In genomic region chr15:31840849-31841476, GRCh38 we compare ENCODE assay signal across 24 cellular contexts. TPM values are rescaled to one million over a fixed set of nuclear protein-coding genes. Genes with fewer than 3 reads are reported as not detected.
DNase-seq lines count a peak whose midpoint lies in the region; ATAC-seq and TF ChIP-seq lines count a peak whose summit lies in the region.
"Had no signal": no experiment of that assay in that cellular context is flagged by ENCODE, and none has a peak within 500 bp of the region (broad histone marks: within the 10 kb centered on the region; RNA-seq: fewer than 3 reads in every experiment).

No MANE protein-coding gene starts in this region.

- intact Hi-C loops in left ventricle myocardium superior (cut with micrococcal nuclease): no loop called here

- H3K27me3 ChIP-seq in HAP-1 (ENCODE audit: low read depth): no peaks in the 10 kb centered on the region

- no peaks in the 10 kb centered on the region for H3K9me3 ChIP-seq in HAP-1

- H3K4me3 ChIP-seq in LNCaP clone FGC (ENCODE audit: low read depth, low read length) (no peak overlapping the region), HAP-1 (no peak overlapping the region)

- peak; percentile 98 for ATAC-seq in left ventricle myocardium superior
- ATAC-seq: activated CD4-positive, CD25-positive, alpha-beta regulatory T cell treated with anti-CD3 and anti-CD28 coated beads, Interleukin-2, amount 50 U/mL, for 24 hours; left colon; naive thymus-derived CD4-positive, alpha-beta T cell had no signal

- in situ Hi-C loops in HAP-1 (cut with MboI; ENCODE audit: low sequenced_read_pairs): no loop called here
- in situ Hi-C loops in KBM-7 (cut with MboI; ENCODE audit: low pct_unique_long_range_greater_than_20kb, low sequenced_read_pairs): no loop called here

- no peaks in the 10 kb centered on the region for H3K4me1 ChIP-seq in HAP-1

- TF ChIP-seq CTCF in LNCaP clone FGC (IDR thresholded peaks at IDR 0.05; ENCODE audit: control insufficient read depth, extremely low read depth, insufficient read depth): no peak

- DNase-seq in Daoy (ENCODE audit: low read depth) (peak; percentile 42), LNCaP clone FGC (ENCODE audit: low read depth) (peak; percentile 1), SW480 (ENCODE audit: low spot score) (peak; percentile 79), left ventricle myocardium superior (peak; percentile 52), HAP-1 (ENCODE audit: low spot score in 2 of 2) (no peak), mucosa of gallbladder (ENCODE audit: low spot score) (no peak), KBM-7 (no peak)
- DNase-seq: activated CD4-positive, alpha-beta memory T cell treated with anti-CD3 and anti-CD28 coated beads, Interleukin-2, amount 10 ng/mL, durations not matched to agents 7 days and 5 days; activated effector memory CD4-positive, alpha-beta T cell treated with Interleukin-2 at 50 U/mL for 16 hours; activated naive CD8-positive, alpha-beta T cell treated with anti-CD3 and anti-CD28 coated beads, Interleukin-2, amount 10 ng/mL, durations not matched to agents 7 days and 5 days; Calu3; effector CD4-positive, alpha-beta T cell; EL; erythroblast; left colon; naive thymus-derived CD4-positive, alpha-beta T cell; NCI-H1105; NCI-H1930; NCI-H446; occipital lobe; small intestine; stimulated activated CD4-positive, alpha-beta T cell treated with anti-CD3 and anti-CD28 coated beads, Interleukin-2, amount 100 ng/mL, for 24 hours had no signal

- H3K36me3 ChIP-seq in HAP-1 (replicated peaks): no peaks in the 10 kb centered on the region

RNA-seq across cellular contexts. Expression of gene OTUD7A, which starts 29.5 kb away (rescaled TPM):
- 0.06 and 1.3 TPM in 2 replicates for total RNA-seq in Daoy (2014; rRNA removed; shearing (Covaris generic))
- 1.5 TPM for total RNA-seq in left ventricle myocardium superior
- 3.9 TPM for total RNA-seq in mucosa of gallbladder
- total RNA-seq: LHCN-M2 had no signal

Comparison
In these comparisons a context has a peak if more than half of its experiments do, and no peak if none do; other contexts are left out.
1. DNase-seq: peak in Daoy (single experiment), LNCaP clone FGC (single experiment), SW480 (single experiment) and left ventricle myocardium superior (single experiment); none in HAP-1 (0 of 2), mucosa of gallbladder (single experiment) and KBM-7 (single experiment).